In genomic region chr10:18668026-18668425, GRCh38 we compare ENCODE assay signal across 22 cellular contexts. TPM values are rescaled to one million over a fixed set of nuclear protein-coding genes. Genes with fewer than 3 reads are reported as not detected.
DNase-seq lines count a peak whose midpoint lies in the region; ATAC-seq and TF ChIP-seq lines count a peak whose summit lies in the region.
"Had no signal": no experiment of that assay in that cellular context is flagged by ENCODE, and none has a peak within 500 bp of the region (broad histone marks: within the 10 kb centered on the region; RNA-seq: fewer than 3 reads in every experiment).

No MANE protein-coding gene starts in this region.

- 80% methylated on average over 1 of the region's 2 CpGs for WGBS in HUES64
- 52 to 70% methylated on average over 2 of the region's 2 CpGs for WGBS in endodermal cell (ENCODE audit: insufficient coverage in 1 of 2, insufficient read length in 1 of 2), 2 experiments
- WGBS in mesendoderm (ENCODE audit: extremely low coverage, insufficient coverage, low lambda C conversion rate) = no CpG with 5 or more reads among the region's 2 CpGs

- H3K9me3 ChIP-seq in Caco-2 = no peaks in the 10 kb centered on the region
- H3K9me3 ChIP-seq in HUES64 (ENCODE audit: insufficient read depth, low read depth, low read length) = no peaks in the 10 kb centered on the region
- peaks cover 7% of the 10 kb centered on the region for H3K9me3 ChIP-seq in endodermal cell (ENCODE audit: control insufficient read depth, low read length)
- H3K9me3 ChIP-seq: HAP-1, SJCRH30 had no signal

- no peak overlapping the region for H3K4me2 ChIP-seq in mesendoderm (ENCODE audit: low read length)

- no peak overlapping the region for H2BK15ac ChIP-seq in mesendoderm (replicated peaks; ENCODE audit: low read depth)

- H3K56ac ChIP-seq in mesendoderm (ENCODE audit: low read length) = no peak overlapping the region

- H3K36me3 ChIP-seq in Caco-2 (ENCODE audit: control insufficient read depth, insufficient read depth, low read length) (peaks cover 5% of the 10 kb centered on the region; the same call in 1 of the 2 replicates), HUES64 (ENCODE audit: insufficient read depth, low read length) (peaks cover 60% of the 10 kb centered on the region), endodermal cell (ENCODE audit: control insufficient read depth, insufficient read depth, low read length) (peaks cover 70% of the 10 kb centered on the region), mesendoderm (ENCODE audit: control insufficient read depth, insufficient read depth, low read length) (no peaks in the 10 kb centered on the region)

- no peak overlapping the region for H2AK5ac ChIP-seq in mesendoderm (ENCODE audit: low read length)

- no peak overlapping the region for H2BK120ac ChIP-seq in mesendoderm (ENCODE audit: low read depth, low read length)

- H3K79me1 ChIP-seq in mesendoderm (ENCODE audit: low read length) = no peaks in the 10 kb centered on the region

- H3K18ac ChIP-seq in mesendoderm (ENCODE audit: low read length) = no peak overlapping the region

- peak in 1 of 2 experiments; percentile 42 for DNase-seq in Caco-2
- no peak for DNase-seq in endodermal cell
- peak; percentile 66 for DNase-seq in mesendoderm
- DNase-seq in HT-29 (ENCODE audit: low spot score) = no peak
- DNase-seq in stimulated activated naive CD4-positive, alpha-beta T cell (lab: John Stamatoyannopoulos, UW) = no peak
- DNase-seq: AML-193; C1 segment of cervical spinal cord; CD8-positive, alpha-beta memory T cell; EL; GF-D8; Karpas-422; NCI-H1694 treated with DMSO at 0.1 percent for 48 hours; NCI-H2081 treated with DMSO at 0.1 percent for 48 hours; NCI-H2171 treated with DMSO at 0.1 percent for 48 hours; NCI-H524 treated with DMSO at 0.1 percent for 48 hours; NCI-H82; SJCRH30 had no signal

- H3K4ac ChIP-seq in mesendoderm (ENCODE audit: low read depth, low read length) = no peak overlapping the region

- H3K27me3 Mint-ChIP-seq in Caco-2 (ENCODE audit: insufficient read depth, unreplicated experiment) (no peaks in the 10 kb centered on the region), endodermal cell (ENCODE audit: insufficient read depth) (no peaks in the 10 kb centered on the region)
- H3K27me3 Mint-ChIP-seq: CD8-positive, alpha-beta memory T cell had no signal

- no peak overlapping the region for H2BK5ac ChIP-seq in mesendoderm (ENCODE audit: low read length)

- peak overlapping the region; percentile 82 for H3K27ac Mint-ChIP-seq in Caco-2 (ENCODE audit: unreplicated experiment)
- H3K27ac Mint-ChIP-seq in endodermal cell = peak overlapping the region; percentile 52

- no peak overlapping the region for H4K5ac ChIP-seq in mesendoderm (ENCODE audit: low read length)

- no peak overlapping the region for H4K8ac ChIP-seq in mesendoderm (ENCODE audit: low read depth, low read length)

- H3K36me3 Mint-ChIP-seq in Caco-2 (ENCODE audit: insufficient read depth, unreplicated experiment) (peaks cover 80% of the 10 kb centered on the region), endodermal cell (ENCODE audit: low read depth) (peaks cover 58% of the 10 kb centered on the region)

- H3K4me3 Mint-ChIP-seq in Caco-2 (ENCODE audit: unreplicated experiment) (peak overlapping the region; percentile 37), endodermal cell (no peak overlapping the region)
- H3K4me3 Mint-ChIP-seq: CD8-positive, alpha-beta memory T cell had no signal

- H3K4me1 ChIP-seq in Caco-2 = peaks cover 41% of the 10 kb centered on the region
- H3K4me1 ChIP-seq in HUES64 (ENCODE audit: insufficient read depth, low read length) = peaks cover 38% of the 10 kb centered on the region
- H3K4me1 ChIP-seq in endodermal cell (ENCODE audit: control insufficient read depth, insufficient read depth, low read length) = peaks cover 4% of the 10 kb centered on the region
- peaks cover 8% of the 10 kb centered on the region for H3K4me1 ChIP-seq in mesendoderm (ENCODE audit: control insufficient read depth, low read depth, low read length)

- no peaks in the 10 kb centered on the region for H3K27me3 ChIP-seq in Caco-2 (replicated peaks; ENCODE audit: control insufficient read depth, insufficient read depth, low read length)
- no peaks in the 10 kb centered on the region for H3K27me3 ChIP-seq in HUES64 (ENCODE audit: insufficient read depth, low read length)
- no peaks in the 10 kb centered on the region for H3K27me3 ChIP-seq in endodermal cell (ENCODE audit: control insufficient read depth, insufficient read depth, low read length, poor library complexity, severe bottlenecking)
- no peaks in the 10 kb centered on the region for H3K27me3 ChIP-seq in mesendoderm (ENCODE audit: insufficient read depth, low read length, poor library complexity)
- H3K27me3 ChIP-seq: SJCRH30 had no signal

- POLR2A ChIA-PET in Caco-2 (lab: Charles Lee) = interaction anchor here (0.9 kb wide), 1 partner anchor 9 kb away, joined by 9 read pairs; no protein-coding TSS in a partner anchor

- CTCF ChIA-PET in Caco-2 (lab: Charles Lee) = no interaction called here

- no TSS peak for BruUV-seq in Caco-2 (replicated peaks; lab: Mats Ljungman, UMichigan)

- H3K23ac ChIP-seq in mesendoderm (ENCODE audit: low read length) = no peak overlapping the region

- H3K9ac ChIP-seq in HUES64 (ENCODE audit: low read depth, low read length) (no peak overlapping the region), endodermal cell (ENCODE audit: extremely low read depth, low read length, poor library complexity, severe bottlenecking) (no peak overlapping the region), mesendoderm (ENCODE audit: low read length) (no peak overlapping the region)

- no peak for ATAC-seq in GM21367 (IDR thresholded peaks at IDR 0.05; ENCODE audit: unreplicated experiment)
- ATAC-seq: Panc1 had no signal

- no peaks in the 10 kb centered on the region for H3K9me3 Mint-ChIP-seq in Caco-2 (ENCODE audit: unreplicated experiment)
- H3K9me3 Mint-ChIP-seq in endodermal cell = no peaks in the 10 kb centered on the region
- H3K9me3 Mint-ChIP-seq: CD8-positive, alpha-beta memory T cell had no signal

- H3K79me2 ChIP-seq in mesendoderm (ENCODE audit: control insufficient read depth, insufficient read depth, low read length) = peaks cover 26% of the 10 kb centered on the region

- H3K4me1 Mint-ChIP-seq in Caco-2 (ENCODE audit: low read depth, unreplicated experiment) (peaks cover 29% of the 10 kb centered on the region), endodermal cell (peaks cover 31% of the 10 kb centered on the region)

- H3K4me3 ChIP-seq in Caco-2 (ENCODE audit: low read depth, low read length) (no peak overlapping the region), HUES64 (ENCODE audit: low read length) (peak overlapping the region; percentile 16; the same call in 1 of the 2 replicates), endodermal cell (ENCODE audit: low read length) (no peak overlapping the region), mesendoderm (ENCODE audit: low read length) (no peak overlapping the region)
- H3K4me3 ChIP-seq: HAP-1, SJCRH30 had no signal

- intact Hi-C loops in Caco-2 (cut with micrococcal nuclease; ENCODE audit: unreplicated experiment) = loop anchor here (1.0 kb wide), 1 partner anchor 9 kb away; the partner anchor contains the start of gene ARL5B

- H3K27ac ChIP-seq in HUES64 (ENCODE audit: low read depth, low read length) (peak overlapping the region; percentile 65; the same call in 1 of the 2 replicates), endodermal cell (ENCODE audit: low read depth, low read length) (no peak overlapping the region), mesendoderm (ENCODE audit: low read depth, low read length) (no peak overlapping the region)
- H3K27ac ChIP-seq: HL-60, SJCRH30 had no signal

- TF ChIP-seq CTCF in Caco-2 (IDR thresholded peaks at IDR 0.05; ENCODE audit: insufficient read depth in 1 of 2, low read depth in 1 of 2, low read length in 1 of 2, severe bottlenecking in 1 of 2, unreplicated experiment in 1 of 2) (no peak), endodermal cell (conservative IDR thresholded peaks at IDR 0.05) (no peak)

RNA-seq across cellular contexts. Expression of gene ARL5B, which starts 8.8 kb away (rescaled TPM):
- total RNA-seq in Caco-2 (2022) (61.7 and 65.0 TPM in 2 replicates), endodermal cell (10 to 100 TPM; 44.8 to 55.4 TPM)
- 29.9 TPM for polyA plus RNA-seq in HUES64 (2013, experiment 1 of 2)
- polyA plus RNA-seq in HUES64 (2013, experiment 2 of 2) = 35.1 TPM
- 47.9 TPM for polyA plus RNA-seq in endodermal cell (2013, experiment 1 of 2)
- polyA plus RNA-seq in endodermal cell (2013, experiment 2 of 2) = 52.2 TPM
- polyA plus RNA-seq in mesendoderm (2013, experiment 1 of 2) = 30.4 TPM
- 30.0 TPM for polyA plus RNA-seq in mesendoderm (2013, experiment 2 of 2)
- 11.0 and 13.2 TPM in 2 replicates for total RNA-seq in HT-29 (2014; rRNA removed; shearing (Covaris generic))

RNA-seq across cellular contexts. Expression of gene NSUN6, which starts 16.6 kb away (rescaled TPM):
- total RNA-seq in Caco-2 (2022) (17.3 and 17.7 TPM in 2 replicates), endodermal cell (10 to 100 TPM; 10.6 to 15.4 TPM)
- 9.5 TPM for polyA plus RNA-seq in HUES64 (2013, experiment 1 of 2)
- polyA plus RNA-seq in HUES64 (2013, experiment 2 of 2) = 11.2 TPM
- 18.4 TPM for polyA plus RNA-seq in endodermal cell (2013, experiment 1 of 2)
- 15.6 TPM for polyA plus RNA-seq in endodermal cell (2013, experiment 2 of 2)
- polyA plus RNA-seq in mesendoderm (2013, experiment 1 of 2) = 9.7 TPM
- polyA plus RNA-seq in mesendoderm (2013, experiment 2 of 2) = 9.7 TPM
- total RNA-seq in HT-29 (2014; rRNA removed; shearing (Covaris generic)) = 4.5 and 5.6 TPM in 2 replicates
